18 cellular contexts compared by ENCODE assay signal in the genomic region with DNA sequence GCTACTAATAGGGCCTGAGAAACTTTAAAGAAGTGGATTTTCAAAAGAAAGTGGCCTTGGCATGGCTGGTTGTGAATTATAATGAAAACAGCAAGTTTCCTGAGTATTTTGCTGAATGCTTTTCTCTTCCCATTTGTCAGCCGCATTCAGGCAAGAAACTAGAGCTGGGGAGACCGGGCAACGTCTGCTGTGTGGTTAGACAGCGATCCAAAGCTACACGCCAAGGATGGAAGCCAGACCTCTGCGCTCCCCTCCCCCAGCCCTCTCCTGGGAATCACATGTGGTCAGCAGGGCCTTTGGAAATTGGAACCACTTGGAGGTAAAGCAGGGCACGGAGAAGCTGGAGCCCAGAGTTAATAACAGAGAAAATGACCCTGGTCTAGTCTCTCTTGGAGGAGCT.
DNase-seq lines count a peak whose midpoint lies in the region; ATAC-seq and TF ChIP-seq lines count a peak whose summit lies in the region.
"Had no signal": no experiment of that assay in that cellular context is flagged by ENCODE, and none has a peak within 500 bp of the region (broad histone marks: within the 10 kb centered on the region; RNA-seq: fewer than 3 reads in every experiment).

No MANE protein-coding gene starts in this region.

- no peaks in the 10 kb centered on the region for H3K36me3 Mint-ChIP-seq in T-cell
- H3K36me3 Mint-ChIP-seq: activated naive CD8-positive, alpha-beta T cell treated with anti-CD3 and anti-CD28 coated beads for 36 hours; naive thymus-derived CD4-positive, alpha-beta T cell; stimulated activated naive B cell treated with anti-CD40 and anti-IgM and Interleukin-4, amounts not matched to agents 10 μg/mL and 1 μg/mL and 100 μg/mL, for 72 hours had no signal

- no peak overlapping the region for H3K4me3 Mint-ChIP-seq in T-cell
- H3K4me3 Mint-ChIP-seq: activated CD4-positive, alpha-beta memory T cell treated with anti-CD3 and anti-CD28 coated beads, Interleukin-2, amount 10 ng/mL, durations not matched to agents 7 days and 5 days; activated naive CD8-positive, alpha-beta T cell treated with anti-CD3 and anti-CD28 coated beads for 36 hours; activated T-cell treated with anti-CD3 and anti-CD28 coated beads, Interleukin-2, amount 50 U/mL, for 24 hours; effector memory CD8-positive, alpha-beta T cell; HFFc6; naive thymus-derived CD4-positive, alpha-beta T cell; stimulated activated naive B cell treated with anti-CD40 and anti-IgM and Interleukin-4, amounts not matched to agents 10 μg/mL and 1 μg/mL and 100 μg/mL, for 72 hours had no signal

- H3K4me3 ChIP-seq in AG10803 (ENCODE audit: low read length): no peak overlapping the region
- H3K4me3 ChIP-seq: prostate gland had no signal

- peak; percentile 93 for DNase-seq in AG10803 (ENCODE audit: low read depth)
- DNase-seq in anterior cingulate cortex (lab: John Stamatoyannopoulos, UW): peak in 45 of 58 donors; percentile 20 to 89 (median 59)
- peak in 31 of 42 donors; percentile 27 to 80 (median 50) for DNase-seq in head of caudate nucleus
- DNase-seq in putamen (ENCODE audit: low spot score): peak; percentile 61
- DNase-seq in UCSD-AML1 (lab: John Stamatoyannopoulos, UW; ENCODE audit: unreplicated experiment): no peak
- DNase-seq in DMS53 treated with DMSO at 0.1 percent for 48 hours (lab: John Stamatoyannopoulos, UW; ENCODE audit: unreplicated experiment): no peak
- no peak for DNase-seq in T-cell
- no peak for DNase-seq in NCI-H526 (lab: John Stamatoyannopoulos, UW)
- DNase-seq: activated CD4-positive, alpha-beta memory T cell treated with anti-CD3 and anti-CD28 coated beads, Interleukin-2, amount 10 ng/mL, durations not matched to agents 7 days and 5 days; activated naive CD8-positive, alpha-beta T cell treated with anti-CD3 and anti-CD28 coated beads for 36 hours; activated T-cell treated with anti-CD3 and anti-CD28 coated beads, Interleukin-2, amount 50 U/mL, for 24 hours; effector memory CD8-positive, alpha-beta T cell; HFFc6; naive thymus-derived CD4-positive, alpha-beta T cell; NCI-H345; NK-92 treated with Interleukin-12 subunit alpha and Interleukin-12 subunit beta, amount 100 ng/mL, for 24 hours; stimulated activated naive B cell treated with anti-CD40 and anti-IgM and Interleukin-4, amounts not matched to agents 10 μg/mL and 1 μg/mL and 100 μg/mL, for 72 hours had no signal

- H3K9me3 Mint-ChIP-seq in T-cell: no peaks in the 10 kb centered on the region
- H3K9me3 Mint-ChIP-seq: activated CD4-positive, alpha-beta memory T cell treated with anti-CD3 and anti-CD28 coated beads, Interleukin-2, amount 10 ng/mL, durations not matched to agents 7 days and 5 days; activated naive CD8-positive, alpha-beta T cell treated with anti-CD3 and anti-CD28 coated beads for 36 hours; activated T-cell treated with anti-CD3 and anti-CD28 coated beads, Interleukin-2, amount 50 U/mL, for 24 hours; effector memory CD8-positive, alpha-beta T cell; HFFc6; stimulated activated naive B cell treated with anti-CD40 and anti-IgM and Interleukin-4, amounts not matched to agents 10 μg/mL and 1 μg/mL and 100 μg/mL, for 72 hours had no signal

- ATAC-seq in T-cell (replicated peaks in 1 of 4): no peak
- ATAC-seq: effector memory CD8-positive, alpha-beta T cell; naive thymus-derived CD4-positive, alpha-beta T cell; stimulated activated naive B cell treated with anti-CD40 and anti-IgM and Interleukin-4, amounts not matched to agents 10 μg/mL and 1 μg/mL and 100 μg/mL, for 72 hours had no signal

- POLR2A ChIA-PET in T-cell (lab: Charles Lee): no interaction called here

- no peak for TF ChIP-seq CTCF in AG10803 (conservative IDR thresholded peaks at IDR 0.05; ENCODE audit: low read length)

- no peaks in the 10 kb centered on the region for H3K4me1 Mint-ChIP-seq in T-cell
- H3K4me1 Mint-ChIP-seq: activated CD4-positive, alpha-beta memory T cell treated with anti-CD3 and anti-CD28 coated beads, Interleukin-2, amount 10 ng/mL, durations not matched to agents 7 days and 5 days; activated naive CD8-positive, alpha-beta T cell treated with anti-CD3 and anti-CD28 coated beads for 36 hours; naive thymus-derived CD4-positive, alpha-beta T cell; stimulated activated naive B cell treated with anti-CD40 and anti-IgM and Interleukin-4, amounts not matched to agents 10 μg/mL and 1 μg/mL and 100 μg/mL, for 72 hours had no signal

- intact Hi-C loops in head of caudate nucleus (cut with DNase I): loop anchor here (10.0 kb wide), 1 partner anchor 60 kb away; no protein-coding TSS in a partner anchor

- H3K27ac Mint-ChIP-seq in T-cell: no peak overlapping the region
- H3K27ac Mint-ChIP-seq: activated CD4-positive, alpha-beta memory T cell treated with anti-CD3 and anti-CD28 coated beads, Interleukin-2, amount 10 ng/mL, durations not matched to agents 7 days and 5 days; activated naive CD8-positive, alpha-beta T cell treated with anti-CD3 and anti-CD28 coated beads for 36 hours; activated T-cell treated with anti-CD3 and anti-CD28 coated beads, Interleukin-2, amount 50 U/mL, for 24 hours; effector memory CD8-positive, alpha-beta T cell; HFFc6; naive thymus-derived CD4-positive, alpha-beta T cell; stimulated activated naive B cell treated with anti-CD40 and anti-IgM and Interleukin-4, amounts not matched to agents 10 μg/mL and 1 μg/mL and 100 μg/mL, for 72 hours had no signal

- no peaks in the 10 kb centered on the region for H3K27me3 Mint-ChIP-seq in T-cell
- H3K27me3 Mint-ChIP-seq: activated naive CD8-positive, alpha-beta T cell treated with anti-CD3 and anti-CD28 coated beads for 36 hours; activated T-cell treated with anti-CD3 and anti-CD28 coated beads, Interleukin-2, amount 50 U/mL, for 24 hours; stimulated activated naive B cell treated with anti-CD40 and anti-IgM and Interleukin-4, amounts not matched to agents 10 μg/mL and 1 μg/mL and 100 μg/mL, for 72 hours had no signal

- CTCF ChIA-PET in T-cell (lab: Charles Lee): interaction anchor here (0.5 to 1.0 kb wide), 2 partner anchors 9 to 333 kb away, joined by 3 to 4 read pairs; no protein-coding TSS in a partner anchor

Comparison
In these comparisons a context has a peak if more than half of its experiments do, and no peak if none do; other contexts are left out.
1. DNase-seq: peak in AG10803 (single experiment), anterior cingulate cortex (45 of 58), head of caudate nucleus (31 of 42) and putamen (single experiment); none in UCSD-AML1 (single experiment), DMS53 treated with DMSO at 0.1 percent for 48 hours (single experiment), T-cell (0 of 34) and NCI-H526 (0 of 2).